In the genomic region with DNA sequence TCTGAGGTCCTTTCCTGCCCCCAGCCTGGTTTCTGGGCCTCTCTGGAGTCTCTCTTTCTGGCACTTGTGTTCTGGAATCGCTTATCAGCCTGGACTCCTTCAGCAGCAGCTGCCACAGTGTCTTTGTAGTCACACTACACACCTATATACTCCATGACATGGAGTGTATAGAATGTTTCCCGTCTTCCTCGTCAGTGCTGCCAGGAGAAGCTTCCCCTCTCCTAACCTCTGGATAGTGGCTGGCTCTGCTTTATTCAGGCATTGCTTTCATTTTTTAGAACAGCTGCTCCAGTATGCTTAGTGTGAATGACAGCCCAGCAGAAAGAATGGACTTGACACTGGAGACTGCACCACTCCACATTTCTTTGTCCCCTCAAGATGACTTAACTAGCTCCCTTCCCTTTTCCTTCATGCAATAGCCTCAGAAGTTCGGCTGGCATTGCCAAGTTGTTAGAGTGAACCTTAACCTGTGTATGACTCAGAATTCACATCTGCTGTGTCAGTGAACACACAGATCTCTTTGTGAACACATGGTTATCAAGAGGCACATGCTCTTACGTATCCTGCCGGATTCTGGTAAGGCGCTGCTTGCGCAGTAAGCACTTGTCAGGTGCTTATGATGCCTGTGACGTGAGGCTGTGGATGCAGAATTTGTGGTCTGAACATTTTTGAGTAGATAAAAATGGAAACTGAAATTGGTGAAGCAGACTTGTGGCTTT, we compare ENCODE assay signal across 7 cellular contexts.
DNase-seq lines count a peak whose midpoint lies in the region; ATAC-seq and TF ChIP-seq lines count a peak whose summit lies in the region.

No MANE protein-coding gene starts in this region.

- H3K36me3 ChIP-seq in gastroesophageal sphincter: no peaks in the 10 kb centered on the region

- H3K36me3 Mint-ChIP-seq in stimulated activated memory B cell treated with anti-CD40 and anti-IgM and Interleukin-4, amounts not matched to agents 10 μg/mL and 1 μg/mL and 100 μg/mL, for 72 hours: no peaks in the 10 kb centered on the region

- no peak overlapping the region for H3K27ac Mint-ChIP-seq in stimulated activated memory B cell treated with anti-CD40 and anti-IgM and Interleukin-4, amounts not matched to agents 10 μg/mL and 1 μg/mL and 100 μg/mL, for 72 hours

- H3K4me1 ChIP-seq in gastroesophageal sphincter: peaks cover 0 to 22% (median 0%) of the 10 kb centered on the region in 3 donors

- H3K27me3 Mint-ChIP-seq in stimulated activated memory B cell treated with anti-CD40 and anti-IgM and Interleukin-4, amounts not matched to agents 10 μg/mL and 1 μg/mL and 100 μg/mL, for 72 hours: no peaks in the 10 kb centered on the region

- no peak for TF ChIP-seq POLR2A in gastroesophageal sphincter (IDR thresholded peaks at IDR 0.05)

- H3K27ac ChIP-seq in gastroesophageal sphincter: peak overlapping the region in 1 of 4 donors; percentile 37

- H3K4me3 ChIP-seq in gastroesophageal sphincter: no peak overlapping the region

- no peak overlapping the region for H3K4me3 Mint-ChIP-seq in stimulated activated memory B cell treated with anti-CD40 and anti-IgM and Interleukin-4, amounts not matched to agents 10 μg/mL and 1 μg/mL and 100 μg/mL, for 72 hours

- peak; percentile 56 for ATAC-seq in gastroesophageal sphincter
- no peak for ATAC-seq in HG03135 (IDR thresholded peaks at IDR 0.05; ENCODE audit: unreplicated experiment)
- no peak for ATAC-seq in stimulated activated memory B cell treated with anti-CD40 and anti-IgM and Interleukin-4, amounts not matched to agents 10 μg/mL and 1 μg/mL and 100 μg/mL, for 72 hours
- no peak for ATAC-seq in GM21786 (IDR thresholded peaks at IDR 0.05; ENCODE audit: unreplicated experiment)

- no peaks in the 10 kb centered on the region for H3K27me3 ChIP-seq in gastroesophageal sphincter

- whole genome bisulfite sequencing in gastroesophageal sphincter (ENCODE audit: low coverage in 1 of 2), 2 donors: 40 to 41% methylated on average over 8 to 9 of the region's 9 CpGs

- no peak for TF ChIP-seq EP300 in gastroesophageal sphincter (IDR thresholded peaks at IDR 0.05)

- DNase-seq in HPDE6-E6E7 (ENCODE audit: extremely low spot score) (peak; percentile 76), SHP77 treated with DMSO at 0.1 percent for 48 hours (lab: John Stamatoyannopoulos, UW) (peak; percentile 52), stromal cell of bone marrow (ENCODE audit: low read depth) (peak; percentile 45)

- H3K9me3 Mint-ChIP-seq in stimulated activated memory B cell treated with anti-CD40 and anti-IgM and Interleukin-4, amounts not matched to agents 10 μg/mL and 1 μg/mL and 100 μg/mL, for 72 hours: peaks cover 2% of the 10 kb centered on the region

- H3K4me1 Mint-ChIP-seq in stimulated activated memory B cell treated with anti-CD40 and anti-IgM and Interleukin-4, amounts not matched to agents 10 μg/mL and 1 μg/mL and 100 μg/mL, for 72 hours: peaks cover 10% of the 10 kb centered on the region

- no peak for TF ChIP-seq CTCF in gastroesophageal sphincter (IDR thresholded peaks at IDR 0.05)

- H3K9me3 ChIP-seq in gastroesophageal sphincter: no peaks in the 10 kb centered on the region
